24 cellular contexts compared by ENCODE assay signal in genomic region chr14:52703664-52704063, GRCh38. TPM values are rescaled to one million over a fixed set of nuclear protein-coding genes. Genes with fewer than 3 reads are reported as not detected.
DNase-seq lines count a peak whose midpoint lies in the region; ATAC-seq and TF ChIP-seq lines count a peak whose summit lies in the region.
"Had no signal": no experiment of that assay in that cellular context is flagged by ENCODE, and none has a peak within 500 bp of the region (broad histone marks: within the 10 kb centered on the region; RNA-seq: fewer than 3 reads in every experiment).

No MANE protein-coding gene starts in this region.

- H3K4me2 ChIP-seq in PC-9 = peak overlapping the region; percentile 21
- peak overlapping the region; percentile 47 for H3K4me2 ChIP-seq in osteoblast (ENCODE audit: insufficient read depth, low read length)
- H3K4me2 ChIP-seq: BLaER1, neural progenitor cell had no signal

- H3K79me2 ChIP-seq in PC-9 (ENCODE audit: low read depth) (peaks cover 16% of the 10 kb centered on the region), osteoblast (ENCODE audit: insufficient read depth, low read length) (peaks cover 17% of the 10 kb centered on the region)

- H3K9me3 Mint-ChIP-seq in CD4-positive, alpha-beta T cell = no peaks in the 10 kb centered on the region
- H3K9me3 Mint-ChIP-seq: activated naive CD4-positive, alpha-beta T cell treated with anti-CD3 and anti-CD28 coated beads for 36 hours; activated T-helper 1 cell treated with anti-CD3 and anti-CD28 coated beads, Interleukin-12 subunit alpha, Interleukin-12 subunit beta, Interleukin-2, Interleukin-4 antibody, amounts not matched to agents 30 ng/mL and 10 ng/mL and 1 ng/mL, durations not matched to agents 14 hours and 24 hours and 36 hours; IgD-negative memory B cell; neural progenitor cell; WTC11 had no signal

- H3K27ac ChIP-seq in CD4-positive, alpha-beta T cell (ENCODE audit: low read depth, low read length) = no peak overlapping the region
- peak overlapping the region; percentile 65 for H3K27ac ChIP-seq in PC-9
- peak overlapping the region; percentile 98 for H3K27ac ChIP-seq in epithelial cell of prostate
- H3K27ac ChIP-seq in osteoblast (ENCODE audit: low read depth, low read length) = peak overlapping the region; percentile 48
- H3K27ac ChIP-seq in right atrium auricular region = no peak overlapping the region
- peak overlapping the region in 1 of 8 donors; percentile 26 for H3K27ac ChIP-seq in spleen
- H3K27ac ChIP-seq: BLaER1, body of pancreas, neural progenitor cell, tibial artery had no signal

- no peaks in the 10 kb centered on the region for H3K9me2 ChIP-seq in PC-9 (ENCODE audit: insufficient read depth)

- ATAC-seq in CD4-positive, alpha-beta T cell (ENCODE audit: poor library complexity) = no peak
- ATAC-seq: body of pancreas, WTC11 had no signal

- peaks cover 22% of the 10 kb centered on the region for H3K36me3 Mint-ChIP-seq in CD4-positive, alpha-beta T cell (ENCODE audit: low read depth)
- H3K36me3 Mint-ChIP-seq: IgD-negative memory B cell had no signal

- H3K4me3 Mint-ChIP-seq in CD4-positive, alpha-beta T cell = peak overlapping the region; percentile 1
- H3K4me3 Mint-ChIP-seq: activated naive CD4-positive, alpha-beta T cell treated with anti-CD3 and anti-CD28 coated beads for 36 hours; activated T-helper 1 cell treated with anti-CD3 and anti-CD28 coated beads, Interleukin-12 subunit alpha, Interleukin-12 subunit beta, Interleukin-2, Interleukin-4 antibody, amounts not matched to agents 30 ng/mL and 10 ng/mL and 1 ng/mL, durations not matched to agents 14 hours and 24 hours and 36 hours; neural progenitor cell; WTC11 had no signal

- H2AFZ ChIP-seq in PC-9 = no peak overlapping the region
- H2AFZ ChIP-seq in osteoblast (ENCODE audit: low read length) = no peak overlapping the region
- H2AFZ ChIP-seq: neural progenitor cell had no signal

- peaks cover 2% of the 10 kb centered on the region for H3K36me3 ChIP-seq in PC-9 (ENCODE audit: low read depth)
- H3K36me3 ChIP-seq in osteoblast (ENCODE audit: insufficient read depth, low read length) = peaks cover 5% of the 10 kb centered on the region
- H3K36me3 ChIP-seq in right atrium auricular region = no peaks in the 10 kb centered on the region
- peaks cover 0 to 4% (median 1%) of the 10 kb centered on the region in 6 donors for H3K36me3 ChIP-seq in spleen
- H3K36me3 ChIP-seq: adrenal gland, BLaER1, Peyer's patch had no signal

- peaks cover 39% of the 10 kb centered on the region for H3F3A ChIP-seq in PC-9 (ENCODE audit: insufficient read depth, low read depth)

- TF ChIP-seq POLR2A in spleen (IDR thresholded peaks at IDR 0.05) = no peak

- 91 to 95% (median 93%) methylated on average over 2 of the region's 2 CpGs for WGBS in spleen, 5 donors

- BruUV-seq in PC-9 (replicated peaks; lab: Mats Ljungman, UMichigan) = no TSS peak

- H3K27me3 ChIP-seq in CD4-positive, alpha-beta T cell (ENCODE audit: control insufficient read depth, insufficient read depth, low read length) = no peaks in the 10 kb centered on the region
- H3K27me3 ChIP-seq in PC-9 (ENCODE audit: insufficient read depth, low read depth) (no peaks in the 10 kb centered on the region), osteoblast (ENCODE audit: insufficient read depth, low read length) (no peaks in the 10 kb centered on the region), right atrium auricular region (no peaks in the 10 kb centered on the region), spleen (replicated peaks in 1 of 7) (no peaks in the 10 kb centered on the region)
- H3K27me3 ChIP-seq: adrenal gland, BLaER1, body of pancreas, heart right ventricle, neural progenitor cell, Peyer's patch, tibial artery had no signal

- TF ChIP-seq CTCF in CD4-positive, alpha-beta T cell (IDR thresholded peaks at IDR 0.05) = no peak
- no peak for TF ChIP-seq CTCF in PC-9 (conservative IDR thresholded peaks at IDR 0.05)
- no peak for TF ChIP-seq CTCF in osteoblast (IDR thresholded peaks at IDR 0.05; ENCODE audit: extremely low read depth, low read depth, low read length)
- TF ChIP-seq CTCF in right atrium auricular region (IDR thresholded peaks at IDR 0.05) = no peak
- TF ChIP-seq CTCF in spleen (IDR thresholded peaks at IDR 0.05 in 8 of 11, conservative IDR thresholded peaks at IDR 0.05 in 3 of 11) = no peak

- intact Hi-C loops in CD4-positive, alpha-beta T cell (cut with DNase I, micrococcal nuclease) = loop anchor here in 1 of 2 experiments (10.0 kb wide), 1 partner anchor 451 kb away; the partner anchor contains the start of gene DDHD1
- intact Hi-C loops in PC-9 (cut with micrococcal nuclease; ENCODE audit: unreplicated experiment) (no loop called here), spleen (cut with DNase I; ENCODE audit: low total_unique reads) (no loop called here)

- no peak overlapping the region for H3K27ac Mint-ChIP-seq in CD4-positive, alpha-beta T cell
- H3K27ac Mint-ChIP-seq: activated naive CD4-positive, alpha-beta T cell treated with anti-CD3 and anti-CD28 coated beads for 36 hours; activated T-helper 1 cell treated with anti-CD3 and anti-CD28 coated beads, Interleukin-12 subunit alpha, Interleukin-12 subunit beta, Interleukin-2, Interleukin-4 antibody, amounts not matched to agents 30 ng/mL and 10 ng/mL and 1 ng/mL, durations not matched to agents 14 hours and 24 hours and 36 hours; neural progenitor cell; WTC11 had no signal

- H3K27me3 Mint-ChIP-seq in CD4-positive, alpha-beta T cell = no peaks in the 10 kb centered on the region
- H3K27me3 Mint-ChIP-seq: IgD-negative memory B cell had no signal

- H4K20me1 ChIP-seq in PC-9 (ENCODE audit: insufficient read depth) (0 out of 2 replicates have a peak, but pooled peaks cover 6% of the 10 kb centered on the region), osteoblast (ENCODE audit: insufficient read depth, low read length) (peaks cover 13% of the 10 kb centered on the region)

- DNase-seq in CD4-positive, alpha-beta T cell = no peak
- no peak for DNase-seq in PC-9
- no peak for DNase-seq in epithelial cell of prostate (ENCODE audit: low read depth, low spot score)
- DNase-seq in osteoblast (ENCODE audit: insufficient read length, low spot score, missing footprints) = no peak
- no peak for DNase-seq in right atrium auricular region (ENCODE audit: low spot score)
- no peak for DNase-seq in spleen
- no peak for DNase-seq in stimulated activated CD4-positive, alpha-beta T cell treated with anti-CD3 and anti-CD28 coated beads, Interleukin-1b, Interleukin-23, amount 100 ng/mL, for 48 hours
- DNase-seq: activated CD8-positive, alpha-beta memory T cell treated with anti-CD3 and anti-CD28 coated beads, Interleukin-2, amount 50 U/mL, for 4 hours; activated naive CD4-positive, alpha-beta T cell treated with anti-CD3 and anti-CD28 coated beads for 36 hours; effector CD8-positive, alpha-beta T cell; foreskin melanocyte; heart right ventricle; NCI-H1092 treated with DMSO at 0.1 percent for 48 hours; NCI-H187 treated with DMSO at 0.1 percent for 48 hours; NCI-H524 treated with DMSO at 0.1 percent for 48 hours; tibial artery had no signal

- H3K4me1 ChIP-seq in PC-9 (replicated peaks; ENCODE audit: insufficient read depth) (peaks cover 61% of the 10 kb centered on the region), osteoblast (ENCODE audit: insufficient read depth, low read length) (peaks cover 30% of the 10 kb centered on the region), right atrium auricular region (peaks cover 0 to 11% of the 10 kb centered on the region in 2 donors), spleen (peaks cover 9 to 45% (median 21%) of the 10 kb centered on the region in 6 donors)

- H3K4me3 ChIP-seq in PC-9 (no peak overlapping the region), osteoblast (ENCODE audit: insufficient read depth, low read length) (no peak overlapping the region), right atrium auricular region (no peak overlapping the region), spleen (no peak overlapping the region)
- H3K4me3 ChIP-seq: adrenal gland, BLaER1, body of pancreas, heart right ventricle, neural progenitor cell, Peyer's patch, tibial artery had no signal

- POLR2A ChIA-PET in CD4-positive, alpha-beta T cell (lab: Charles Lee) = interaction anchor here (0.8 kb wide), 1 partner anchor 9 kb away, joined by 5 read pairs; the partner anchor contains the start of gene ERO1A
- POLR2A ChIA-PET in PC-9 (lab: Charles Lee; ENCODE audit: unreplicated experiment) = no interaction called here

- no peaks in the 10 kb centered on the region for H3K9me3 ChIP-seq in CD4-positive, alpha-beta T cell (ENCODE audit: control insufficient read depth, low read length)
- H3K9me3 ChIP-seq in PC-9 (ENCODE audit: insufficient read depth, low read depth) = no peaks in the 10 kb centered on the region
- H3K9me3 ChIP-seq in osteoblast (ENCODE audit: low read depth, low read length) = no peaks in the 10 kb centered on the region
- no peaks in the 10 kb centered on the region for H3K9me3 ChIP-seq in right atrium auricular region
- H3K9me3 ChIP-seq in spleen = no peaks in the 10 kb centered on the region
- H3K9me3 ChIP-seq: adrenal gland, BLaER1, body of pancreas, heart right ventricle, Peyer's patch, tibial artery had no signal

- CTCF ChIA-PET in CD4-positive, alpha-beta T cell (lab: Charles Lee) = no interaction called here
- CTCF ChIA-PET in PC-9 (lab: Charles Lee) = no interaction called here

- H3K4me1 Mint-ChIP-seq in CD4-positive, alpha-beta T cell (ENCODE audit: low read depth) = peaks cover 27% of the 10 kb centered on the region

RNA-seq across cellular contexts. Expression of gene PSMC6, which starts 3.3 kb away (rescaled TPM):
- 100 to 1,000 TPM; 110 to 111 TPM for total RNA-seq in CD4-positive, alpha-beta T cell
- 83.0 and 96.5 TPM in 2 replicates for total RNA-seq in PC-9 (2021)
- 78.5 and 85.2 TPM in 2 replicates for total RNA-seq in osteoblast
- total RNA-seq in right atrium auricular region = 10 to 100 TPM; 60.1 to 77.4 TPM
- total RNA-seq in spleen = 10 to 100 TPM; 64.7 to 95.7 (median 82.0) TPM
- 10 to 100 TPM; 73.4 to 98.9 (median 83.9) TPM for polyA plus RNA-seq in spleen

RNA-seq across cellular contexts. Expression of gene ERO1A, which starts 8.3 kb away (rescaled TPM):
- 10 to 100 TPM; 58.6 to 60.7 TPM for total RNA-seq in CD4-positive, alpha-beta T cell
- total RNA-seq in PC-9 (2021) = 83.6 and 83.9 TPM in 2 replicates
- total RNA-seq in osteoblast = 55.1 and 56.8 TPM in 2 replicates
- 10 to 100 TPM; 11.3 to 12.2 TPM for total RNA-seq in right atrium auricular region
- 10 to 100 TPM; 42.1 to 79.7 (median 46.5) TPM for total RNA-seq in spleen
- 10 to 100 TPM in 1 of 3 donors, 1 to 10 TPM in 2; 8.5 to 10.6 (median 8.7) TPM for polyA plus RNA-seq in spleen

RNA-seq across cellular contexts. Expression of gene STYX, which starts 26.3 kb away (rescaled TPM):
- total RNA-seq in CD4-positive, alpha-beta T cell = 10 to 100 TPM; 15.3 to 16.2 TPM
- total RNA-seq in PC-9 (2021) = 7.0 and 10.8 TPM in 2 replicates
- 29.7 and 29.8 TPM in 2 replicates for total RNA-seq in osteoblast
- 10 to 100 TPM in 1 of 2 donors, 1 to 10 TPM in 1; 8.7 to 16.0 TPM for total RNA-seq in right atrium auricular region
- total RNA-seq in spleen = 10 to 100 TPM; 15.2 to 23.1 (median 17.8) TPM
- polyA plus RNA-seq in spleen = 10 to 100 TPM in 1 of 3 donors, 1 to 10 TPM in 2; 6.6 to 10.2 (median 6.9) TPM

Comparison
In these comparisons a context has a peak if more than half of its experiments do, and no peak if none do; other contexts are left out.
1. H3K27ac ChIP-seq: peak in PC-9 (single experiment), epithelial cell of prostate (single experiment) and osteoblast (single experiment); none in CD4-positive, alpha-beta T cell (single experiment) and right atrium auricular region (0 of 2).